15 cellular contexts compared by ENCODE assay signal in the genomic region with DNA sequence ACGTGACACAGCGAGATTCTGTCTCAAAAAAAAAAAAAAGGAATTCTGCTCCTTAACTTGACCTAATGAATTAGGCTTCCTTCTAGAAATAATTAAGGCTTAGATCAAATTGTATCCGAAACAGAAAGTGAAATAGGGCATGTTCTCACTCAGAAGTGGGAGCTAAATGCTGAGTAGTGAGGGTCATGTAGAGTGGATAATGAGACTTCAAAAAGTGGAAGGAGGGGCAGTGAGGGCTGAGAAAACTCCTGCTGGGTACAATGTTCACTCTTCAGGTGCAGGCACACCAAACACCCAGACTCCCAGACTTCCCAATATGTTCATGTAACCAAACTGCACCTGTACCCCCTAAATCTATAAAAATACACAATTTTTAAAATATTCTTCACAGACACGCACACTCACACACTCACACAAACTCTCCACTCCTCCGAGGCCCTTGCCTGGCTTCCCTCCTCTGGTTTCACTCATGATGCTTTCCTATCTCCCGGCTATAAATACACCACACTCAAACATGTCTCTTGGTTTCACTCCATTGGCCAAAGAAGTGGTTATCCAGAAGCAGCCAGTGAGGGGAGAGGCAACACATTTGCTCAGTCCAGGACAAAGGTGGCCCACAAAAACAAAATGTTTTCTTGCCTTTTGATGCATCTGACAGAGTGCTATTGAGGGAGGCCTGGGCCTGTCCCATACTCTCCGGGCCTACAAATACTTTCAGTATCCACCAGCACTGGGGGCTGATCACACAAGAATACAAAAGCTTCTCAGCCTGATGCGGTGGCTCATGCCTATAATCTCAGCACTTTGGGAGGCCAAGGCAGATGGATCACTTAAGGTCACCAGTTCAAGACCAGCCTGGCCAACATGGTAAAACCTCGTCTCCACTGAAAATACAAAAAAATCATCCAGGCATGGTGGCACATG.
A peak's percentile ranks its signal among the peaks of the same experiment; 100 is the strongest.
DNase-seq lines count a peak whose midpoint lies in the region; ATAC-seq and TF ChIP-seq lines count a peak whose summit lies in the region.
"Had no signal": no experiment of that assay in that cellular context is flagged by ENCODE, and none has a peak within 500 bp of the region (broad histone marks: within the 10 kb centered on the region; RNA-seq: fewer than 3 reads in every experiment).

No MANE protein-coding gene starts in this region.

- peak overlapping the region; percentile 77 to 84 for H3K27ac ChIP-seq in right atrium auricular region
- H3K27ac ChIP-seq: coronary artery had no signal

- H3K27ac Mint-ChIP-seq in stimulated activated naive CD8-positive, alpha-beta T cell treated with anti-CD3 and anti-CD28 coated beads, Interleukin-15, Interleukin-2, amounts not matched to agents 100 ng/mL and 50 ng/mL, for 24 hours: peak overlapping the region; percentile 50
- H3K27ac Mint-ChIP-seq: activated naive CD4-positive, alpha-beta T cell treated with anti-CD3 and anti-CD28 coated beads, Interleukin-2, amount 10 ng/mL, durations not matched to agents 7 days and 5 days; B cell had no signal

- no peak overlapping the region for H3K4me3 ChIP-seq in right atrium auricular region
- H3K4me3 ChIP-seq: coronary artery, MG63 had no signal

- no peaks in the 10 kb centered on the region for H3K9me3 Mint-ChIP-seq in stimulated activated naive CD8-positive, alpha-beta T cell treated with anti-CD3 and anti-CD28 coated beads, Interleukin-15, Interleukin-2, amounts not matched to agents 100 ng/mL and 50 ng/mL, for 24 hours
- H3K9me3 Mint-ChIP-seq: activated naive CD4-positive, alpha-beta T cell treated with anti-CD3 and anti-CD28 coated beads, Interleukin-2, amount 10 ng/mL, durations not matched to agents 7 days and 5 days had no signal

- H3K36me3 Mint-ChIP-seq in stimulated activated naive CD8-positive, alpha-beta T cell treated with anti-CD3 and anti-CD28 coated beads, Interleukin-15, Interleukin-2, amounts not matched to agents 100 ng/mL and 50 ng/mL, for 24 hours (ENCODE audit: low read depth): no peaks in the 10 kb centered on the region
- H3K36me3 Mint-ChIP-seq: activated naive CD4-positive, alpha-beta T cell treated with anti-CD3 and anti-CD28 coated beads, Interleukin-2, amount 10 ng/mL, durations not matched to agents 7 days and 5 days had no signal

- no peaks in the 10 kb centered on the region for H3K27me3 Mint-ChIP-seq in stimulated activated naive CD8-positive, alpha-beta T cell treated with anti-CD3 and anti-CD28 coated beads, Interleukin-15, Interleukin-2, amounts not matched to agents 100 ng/mL and 50 ng/mL, for 24 hours
- H3K27me3 Mint-ChIP-seq: activated naive CD4-positive, alpha-beta T cell treated with anti-CD3 and anti-CD28 coated beads, Interleukin-2, amount 10 ng/mL, durations not matched to agents 7 days and 5 days; B cell; naive thymus-derived CD4-positive, alpha-beta T cell had no signal

- H3K27me3 ChIP-seq in right atrium auricular region: no peaks in the 10 kb centered on the region
- H3K27me3 ChIP-seq: MG63 had no signal

- no peak overlapping the region for H3K4me3 Mint-ChIP-seq in stimulated activated naive CD8-positive, alpha-beta T cell treated with anti-CD3 and anti-CD28 coated beads, Interleukin-15, Interleukin-2, amounts not matched to agents 100 ng/mL and 50 ng/mL, for 24 hours
- H3K4me3 Mint-ChIP-seq: activated naive CD4-positive, alpha-beta T cell treated with anti-CD3 and anti-CD28 coated beads, Interleukin-2, amount 10 ng/mL, durations not matched to agents 7 days and 5 days; B cell; naive thymus-derived CD4-positive, alpha-beta T cell had no signal

- ATAC-seq in stimulated activated naive CD8-positive, alpha-beta T cell treated with anti-CD3 and anti-CD28 coated beads, Interleukin-15, Interleukin-2, amounts not matched to agents 100 U/mL and 50 U/mL, for 24 hours: no peak
- ATAC-seq in HG02642 (IDR thresholded peaks at IDR 0.05; ENCODE audit: poor library complexity, unreplicated experiment): no peak
- no peak for ATAC-seq in HG03108 (IDR thresholded peaks at IDR 0.05; ENCODE audit: unreplicated experiment)
- no peak for ATAC-seq in GM19035 (IDR thresholded peaks at IDR 0.05; ENCODE audit: unreplicated experiment)
- ATAC-seq: naive thymus-derived CD4-positive, alpha-beta T cell had no signal

- no peak for TF ChIP-seq CTCF in right atrium auricular region (IDR thresholded peaks at IDR 0.05)

- peaks cover 0 to 25% of the 10 kb centered on the region in 2 donors for H3K4me1 ChIP-seq in right atrium auricular region

- no peaks in the 10 kb centered on the region for H3K9me3 ChIP-seq in right atrium auricular region
- H3K9me3 ChIP-seq: MG63 had no signal

- no peaks in the 10 kb centered on the region for H3K36me3 ChIP-seq in right atrium auricular region
- H3K36me3 ChIP-seq: MG63 had no signal

- DNase-seq in stimulated activated naive CD8-positive, alpha-beta T cell treated with anti-CD3 and anti-CD28 coated beads, Interleukin-15, Interleukin-2, amounts not matched to agents 100 U/mL and 50 U/mL, for 24 hours: no peak
- DNase-seq in OCI-M1 (lab: John Stamatoyannopoulos, UW) (peak; percentile 53), right atrium auricular region (ENCODE audit: low spot score) (no peak), GDM1 (lab: John Stamatoyannopoulos, UW) (no peak)
- DNase-seq: activated CD4-positive, alpha-beta T cell treated with anti-CD3 and anti-CD28 coated beads for 48 hours; activated naive CD4-positive, alpha-beta T cell treated with anti-CD3 and anti-CD28 coated beads, Interleukin-2, amount 10 ng/mL, durations not matched to agents 7 days and 5 days; MG63; naive thymus-derived CD4-positive, alpha-beta T cell; T-helper 1 cell had no signal

- H3K4me1 Mint-ChIP-seq in stimulated activated naive CD8-positive, alpha-beta T cell treated with anti-CD3 and anti-CD28 coated beads, Interleukin-15, Interleukin-2, amounts not matched to agents 100 ng/mL and 50 ng/mL, for 24 hours (ENCODE audit: low read depth): peaks cover 77% of the 10 kb centered on the region
